In the genomic region with DNA sequence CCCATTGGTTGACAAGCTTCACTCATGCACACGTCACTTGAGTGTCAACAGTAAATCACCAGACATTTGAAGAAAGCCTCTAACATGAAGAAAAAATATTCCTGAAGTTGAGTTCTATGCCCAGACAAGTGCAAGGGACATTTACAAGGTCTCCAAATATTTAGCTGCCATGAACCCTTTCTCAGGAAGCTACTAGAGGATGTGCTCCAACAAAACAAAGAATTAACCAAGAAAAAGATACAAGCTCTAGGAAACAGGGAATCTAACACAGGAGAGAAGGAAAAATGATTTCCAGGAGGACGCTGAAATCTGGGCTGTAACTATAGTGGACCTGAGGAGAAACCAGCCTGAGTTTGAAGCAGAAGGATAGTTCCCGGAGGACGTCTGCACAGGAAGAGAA, we compare ENCODE assay signal across 27 cellular contexts.
"Had no signal": no experiment of that assay in that cellular context is flagged by ENCODE, and none has a peak within 500 bp of the region (broad histone marks: within the 10 kb centered on the region; RNA-seq: fewer than 3 reads in every experiment).

No MANE protein-coding gene starts in this region.

- H3K79me2 ChIP-seq: parathyroid adenoma had no signal

- H3K9me3 ChIP-seq: ovary, psoas muscle, right lobe of liver, sigmoid colon, thyroid gland, upper lobe of left lung had no signal

- H3K27me3 Mint-ChIP-seq: progenitor cell of endocrine pancreas; stimulated activated naive B cell treated with anti-CD40 and anti-IgM and Interleukin-4, amounts not matched to agents 10 μg/mL and 1 μg/mL and 100 μg/mL, for 72 hours; stimulated activated naive CD8-positive, alpha-beta T cell treated with anti-CD3 and anti-CD28 coated beads, Interleukin-15, Interleukin-2, amounts not matched to agents 100 ng/mL and 50 ng/mL, for 24 hours had no signal

- H3K36me3 ChIP-seq: neural progenitor cell, ovary, right lobe of liver, sigmoid colon, stomach, thyroid gland, tibial nerve, upper lobe of left lung, vagina had no signal

- H3K27me3 ChIP-seq: neural progenitor cell, ovary, right lobe of liver, sigmoid colon, stomach, thyroid gland, tibial nerve, upper lobe of left lung, vagina had no signal

- H3K4me3 Mint-ChIP-seq: natural killer cell; nephron; neural progenitor cell; stimulated activated effector memory CD8-positive, alpha-beta T cell treated with anti-CD3 and anti-CD28 coated beads, Interleukin-12 subunit alpha, Interleukin-12 subunit beta, amount 100 ng/mL, for 72 hours; stimulated activated naive B cell treated with anti-CD40 and anti-IgM and Interleukin-4, amounts not matched to agents 10 μg/mL and 1 μg/mL and 100 μg/mL, for 72 hours; stimulated activated naive CD8-positive, alpha-beta T cell treated with anti-CD3 and anti-CD28 coated beads, Interleukin-15, Interleukin-2, amounts not matched to agents 100 ng/mL and 50 ng/mL, for 24 hours had no signal

- H2AFZ ChIP-seq: neural progenitor cell, parathyroid adenoma had no signal

- DNase-seq: natural killer cell; occipital lobe; ovary; posterior cingulate gyrus; psoas muscle; right cardiac atrium; right lobe of liver; sigmoid colon; small intestine; stimulated activated CD4-positive, alpha-beta T cell treated with anti-CD3 and anti-CD28 coated beads, Interleukin-15, amount 100 ng/mL, for 24 hours; stimulated activated CD4-positive, alpha-beta T cell treated with anti-CD3 and anti-CD28 coated beads, Interleukin-2, amount 100 ng/mL, for 24 hours; stimulated activated CD4-positive, alpha-beta T cell treated with anti-CD3 and anti-CD28 coated beads, Interleukin-2, amount 100 ng/mL, for 48 hours; stimulated activated CD4-positive, alpha-beta T cell treated with anti-CD3 and anti-CD28 coated beads, Interleukin-4, amount 100 ng/mL, for 24 hours; stimulated activated naive B cell treated with anti-CD40 and anti-IgM and Interleukin-4, amounts not matched to agents 10 μg/mL and 1 μg/mL and 100 μg/mL, for 72 hours; stimulated activated naive CD4-positive, alpha-beta T cell treated with Interleukin-2 at 50 U/mL for 16 hours; stomach; thyroid gland; trophoblast cell; upper lobe of left lung had no signal

- H3K27ac ChIP-seq: neural progenitor cell, ovary, parathyroid adenoma, psoas muscle, right lobe of liver, sigmoid colon, stomach, thyroid gland, tibial nerve, upper lobe of left lung, vagina had no signal

- H3K4me2 ChIP-seq: neural progenitor cell had no signal

- H3K27ac Mint-ChIP-seq: natural killer cell; nephron; neural progenitor cell; progenitor cell of endocrine pancreas; stimulated activated effector memory CD8-positive, alpha-beta T cell treated with anti-CD3 and anti-CD28 coated beads, Interleukin-12 subunit alpha, Interleukin-12 subunit beta, amount 100 ng/mL, for 72 hours; stimulated activated naive B cell treated with anti-CD40 and anti-IgM and Interleukin-4, amounts not matched to agents 10 μg/mL and 1 μg/mL and 100 μg/mL, for 72 hours; stimulated activated naive CD8-positive, alpha-beta T cell treated with anti-CD3 and anti-CD28 coated beads, Interleukin-15, Interleukin-2, amounts not matched to agents 100 ng/mL and 50 ng/mL, for 24 hours had no signal

- H3K36me3 Mint-ChIP-seq: neural progenitor cell had no signal

- H3K4me1 ChIP-seq: neural progenitor cell, psoas muscle, sigmoid colon, thyroid gland had no signal

- ATAC-seq: natural killer cell; psoas muscle; right cardiac atrium; right lobe of liver; stimulated activated effector memory CD8-positive, alpha-beta T cell treated with anti-CD3 and anti-CD28 coated beads, Interleukin-12 subunit alpha, Interleukin-12 subunit beta, amount 100 ng/mL, for 72 hours; stimulated activated naive B cell treated with anti-CD40 and anti-IgM and Interleukin-4, amounts not matched to agents 10 μg/mL and 1 μg/mL and 100 μg/mL, for 72 hours had no signal

- H3K9ac ChIP-seq: neural progenitor cell, parathyroid adenoma had no signal

- H3K4me3 ChIP-seq: neural progenitor cell, ovary, psoas muscle, right lobe of liver, sigmoid colon, stomach, thyroid gland, tibial nerve, upper lobe of left lung, vagina had no signal
